Comparison of ENCODE assay signal across 23 cellular contexts in the genomic region with DNA sequence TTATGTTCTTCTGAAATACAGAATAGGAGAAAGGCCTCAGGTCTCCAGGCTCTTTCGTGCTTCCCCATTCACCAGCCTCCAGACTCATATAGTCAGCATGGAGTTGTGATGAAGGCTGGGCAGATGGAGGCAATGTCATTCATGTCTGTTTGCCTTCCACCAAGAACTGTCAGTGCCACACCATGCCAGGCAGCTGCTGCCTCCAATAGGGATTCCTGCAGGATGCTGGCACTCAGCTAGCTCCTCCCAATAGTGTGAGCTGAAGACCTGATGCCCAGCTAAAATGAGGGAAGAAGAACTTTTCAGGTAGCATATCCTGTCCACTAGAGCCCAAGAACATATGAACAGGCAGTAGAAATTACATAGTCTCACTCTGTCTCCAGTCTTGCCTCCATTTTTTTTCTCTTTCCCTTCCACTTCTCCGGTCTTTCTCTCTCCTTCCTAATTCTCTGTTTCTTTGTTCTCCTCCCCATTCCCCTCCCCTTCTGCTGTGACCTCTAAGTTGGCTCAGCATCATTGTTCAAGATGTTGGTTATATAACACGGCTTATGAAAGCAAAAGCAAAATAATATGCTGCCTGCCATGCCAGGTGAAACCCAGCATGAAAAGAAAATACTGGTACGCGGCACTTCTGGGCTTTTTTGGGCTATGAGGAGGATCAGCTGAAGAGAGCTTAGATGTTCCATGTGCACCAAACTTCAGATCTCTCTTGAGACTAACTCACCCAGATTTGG. TPM values are rescaled to one million over a fixed set of nuclear protein-coding genes. Genes with fewer than 3 reads are reported as not detected.
DNase-seq lines count a peak whose midpoint lies in the region; ATAC-seq and TF ChIP-seq lines count a peak whose summit lies in the region.
"Had no signal": no experiment of that assay in that cellular context is flagged by ENCODE, and none has a peak within 500 bp of the region (broad histone marks: within the 10 kb centered on the region; RNA-seq: fewer than 3 reads in every experiment).

No MANE protein-coding gene starts in this region.

- peaks cover 2 to 5% of the 10 kb centered on the region in 2 donors for H3K4me1 ChIP-seq in thoracic aorta (ENCODE audit: control insufficient read depth in 1 of 2, low read depth in 2 of 2)
- H3K4me1 ChIP-seq: A549, BLaER1 had no signal

- H3K27me3 Mint-ChIP-seq in activated T-cell treated with anti-CD3 and anti-CD28 coated beads, Interleukin-2, amount 50 U/mL, for 72 hours (ENCODE audit: low read depth) = no peaks in the 10 kb centered on the region
- H3K27me3 Mint-ChIP-seq in activated T-cell treated with anti-CD3 and anti-CD28 coated beads, Interleukin-2, amount 50 U/mL, for 4 hours (ENCODE audit: low read depth) = no peaks in the 10 kb centered on the region
- H3K27me3 Mint-ChIP-seq: CD4-positive, alpha-beta memory T cell had no signal

- no peaks in the 10 kb centered on the region for H3K9me3 ChIP-seq in thoracic aorta
- H3K9me3 ChIP-seq: A549, BLaER1, SK-N-SH had no signal

- H3K4me3 Mint-ChIP-seq in activated T-cell treated with anti-CD3 and anti-CD28 coated beads, Interleukin-2, amount 50 U/mL, for 72 hours = no peak overlapping the region
- H3K4me3 Mint-ChIP-seq in activated T-cell treated with anti-CD3 and anti-CD28 coated beads, Interleukin-2, amount 50 U/mL, for 4 hours = no peak overlapping the region
- H3K4me3 Mint-ChIP-seq: CD4-positive, alpha-beta memory T cell; HFFc6 had no signal

- H3K4me3 ChIP-seq in thoracic aorta = peak overlapping the region; percentile 39
- H3K4me3 ChIP-seq: A549, BLaER1 had no signal

- intact Hi-C loops in left ventricle myocardium superior (cut with micrococcal nuclease) = no loop called here

- no peak for TF ChIP-seq CTCF in thoracic aorta (IDR thresholded peaks at IDR 0.05)

- no peaks in the 10 kb centered on the region for H3K36me3 ChIP-seq in thoracic aorta
- H3K36me3 ChIP-seq: BLaER1 had no signal

- H3K9me3 Mint-ChIP-seq in activated T-cell treated with anti-CD3 and anti-CD28 coated beads, Interleukin-2, amount 50 U/mL, for 72 hours = no peaks in the 10 kb centered on the region
- no peaks in the 10 kb centered on the region for H3K9me3 Mint-ChIP-seq in activated T-cell treated with anti-CD3 and anti-CD28 coated beads, Interleukin-2, amount 50 U/mL, for 4 hours
- H3K9me3 Mint-ChIP-seq: CD4-positive, alpha-beta memory T cell; HFFc6 had no signal

- H3K27me3 ChIP-seq in thoracic aorta (replicated peaks; ENCODE audit: insufficient read depth) = no peaks in the 10 kb centered on the region
- H3K27me3 ChIP-seq: BLaER1 had no signal

- H3K27ac Mint-ChIP-seq in activated T-cell treated with anti-CD3 and anti-CD28 coated beads, Interleukin-2, amount 50 U/mL, for 72 hours = peak overlapping the region; percentile 50
- H3K27ac Mint-ChIP-seq: CD4-positive, alpha-beta memory T cell; HFFc6 had no signal

- no peaks in the 10 kb centered on the region for H3K4me1 Mint-ChIP-seq in activated T-cell treated with anti-CD3 and anti-CD28 coated beads, Interleukin-2, amount 50 U/mL, for 72 hours (ENCODE audit: low read depth)
- H3K4me1 Mint-ChIP-seq in activated T-cell treated with anti-CD3 and anti-CD28 coated beads, Interleukin-2, amount 50 U/mL, for 4 hours (ENCODE audit: low read depth) = no peaks in the 10 kb centered on the region
- H3K4me1 Mint-ChIP-seq: CD4-positive, alpha-beta memory T cell had no signal

- no peaks in the 10 kb centered on the region for H3K36me3 Mint-ChIP-seq in activated T-cell treated with anti-CD3 and anti-CD28 coated beads, Interleukin-2, amount 50 U/mL, for 72 hours (ENCODE audit: insufficient read depth in 2 of 2)
- H3K36me3 Mint-ChIP-seq in activated T-cell treated with anti-CD3 and anti-CD28 coated beads, Interleukin-2, amount 50 U/mL, for 4 hours (ENCODE audit: insufficient read depth) = no peaks in the 10 kb centered on the region
- H3K36me3 Mint-ChIP-seq: CD4-positive, alpha-beta memory T cell had no signal

- H3K27ac ChIP-seq in thoracic aorta = no peak overlapping the region
- H3K27ac ChIP-seq: A549, BLaER1, HL-60 had no signal

- no peak for DNase-seq in activated T-cell treated with anti-CD3 and anti-CD28 coated beads, Interleukin-2, amount 50 U/mL, for 72 hours
- no peak for DNase-seq in activated T-cell treated with anti-CD3 and anti-CD28 coated beads, Interleukin-2, amount 50 U/mL, for 4 hours
- DNase-seq in RPMI8226 (peak; percentile 47), left ventricle myocardium superior (no peak), thoracic aorta (ENCODE audit: low spot score) (no peak), AG20443 (ENCODE audit: low spot score) (no peak)
- DNase-seq: CD4-positive, alpha-beta memory T cell; DMS79; HFFc6; NCI-H1048; NCI-H1436; NCI-H2029 treated with DMSO at 0.1 percent for 48 hours; NCI-H2171; SHP77 treated with DMSO at 0.1 percent for 48 hours; SK-N-SH had no signal

- no peak for ATAC-seq in activated T-cell treated with anti-CD3 and anti-CD28 coated beads, Interleukin-2, amount 50 U/mL, for 72 hours (replicated peaks in 1 of 2)
- no peak for ATAC-seq in activated T-cell treated with anti-CD3 and anti-CD28 coated beads, Interleukin-2, amount 50 U/mL, for 4 hours
- ATAC-seq in left ventricle myocardium superior (peak; percentile 47), thoracic aorta (ENCODE audit: insufficient number of reproducible peaks, low FRiP score, low read depth) (no peak), GM18907 (IDR thresholded peaks at IDR 0.05; ENCODE audit: unreplicated experiment) (no peak), HG03342 (IDR thresholded peaks at IDR 0.05; ENCODE audit: unreplicated experiment) (no peak)
- ATAC-seq: A549 had no signal

RNA-seq across cellular contexts. Expression of a gene that starts 17.3 kb away (rescaled TPM):
- 10 to 100 TPM; 76.6 to 96.1 TPM for total RNA-seq in activated T-cell treated with anti-CD3 and anti-CD28 coated beads, Interleukin-2, amount 50 U/mL, for 72 hours
- 10 to 100 TPM; 34.4 to 52.5 (median 40.5) TPM for total RNA-seq in activated T-cell treated with anti-CD3 and anti-CD28 coated beads, Interleukin-2, amount 50 U/mL, for 4 hours
- 377 TPM for total RNA-seq in left ventricle myocardium superior
- 100 to 1,000 TPM; 705 to 998 TPM for total RNA-seq in thoracic aorta
- total RNA-seq: OCI-LY7 had no signal

RNA-seq across cellular contexts. Expression of a gene that starts 26.2 kb away (rescaled TPM):
- not detected for total RNA-seq in activated T-cell treated with anti-CD3 and anti-CD28 coated beads, Interleukin-2, amount 50 U/mL, for 72 hours
- not detected for total RNA-seq in activated T-cell treated with anti-CD3 and anti-CD28 coated beads, Interleukin-2, amount 50 U/mL, for 4 hours
- total RNA-seq in left ventricle myocardium superior (not detected), thoracic aorta (not detected)
- total RNA-seq: CD4-positive, alpha-beta memory T cell; HFFc6; HT1080; M059J; OCI-LY7 had no signal
